20 cellular contexts compared by ENCODE assay signal in genomic region chr1:67333603-67334002, GRCh38. TPM values are rescaled to one million over a fixed set of nuclear protein-coding genes. Genes with fewer than 3 reads are reported as not detected.
DNase-seq lines count a peak whose midpoint lies in the region; ATAC-seq, FAIRE-seq and TF ChIP-seq lines count a peak whose summit lies in the region.
"Had no signal": no experiment of that assay in that cellular context is flagged by ENCODE, and none has a peak within 500 bp of the region (broad histone marks: within the 10 kb centered on the region; RNA-seq: fewer than 3 reads in every experiment).

No MANE protein-coding gene starts in this region.

- H3K9me1 ChIP-seq in K562 (ENCODE audit: control insufficient read depth, insufficient read depth, low read length), result no peaks in the 10 kb centered on the region

- no peak for TF ChIP-seq POLR2A in K562 (conservative IDR thresholded peaks at IDR 0.05)

- in situ Hi-C loops in K562 (cut with MboI), result no loop called here

- no peaks in the 10 kb centered on the region for H4K20me1 ChIP-seq in K562 (replicated peaks; ENCODE audit: control insufficient read depth, insufficient read depth, low read length)

- TF ChIP-seq CTCF in RWPE1 (conservative IDR thresholded peaks at IDR 0.05; ENCODE audit: low read depth) (no peak), K562 (IDR thresholded peaks at IDR 0.05 in 2 of 3, conservative IDR thresholded peaks at IDR 0.05 in 1 of 3; ENCODE audit: insufficient read depth in 2 of 3, low read depth in 1 of 3, low read length in 3 of 3) (no peak), progenitor cell of endocrine pancreas (IDR thresholded peaks at IDR 0.05; ENCODE audit: unreplicated experiment) (no peak)

- H3K9me3 ChIP-seq in K562 (replicated peaks; ENCODE audit: control insufficient read depth, insufficient read depth, low read depth, low read length), result no peaks in the 10 kb centered on the region
- H3K9me3 ChIP-seq: gastrocnemius medialis, transverse colon had no signal

- H3K9ac ChIP-seq in K562 (ENCODE audit: insufficient read depth in 1 of 2, low read depth in 2 of 2, low read length in 2 of 2), result no peak overlapping the region

- no peaks in the 10 kb centered on the region for H3K27me3 ChIP-seq in K562 (ENCODE audit: control insufficient read depth in 2 of 2, insufficient read depth in 2 of 2, low read length in 2 of 2)
- H3K27me3 ChIP-seq: brain microvascular endothelial cell, gastrocnemius medialis, transverse colon had no signal

- H3K79me2 ChIP-seq in K562 (ENCODE audit: control insufficient read depth, insufficient read depth, low read length), result no peaks in the 10 kb centered on the region

- H3K27ac ChIP-seq in RWPE1, result no peak overlapping the region
- no peak overlapping the region for H3K27ac ChIP-seq in K562 (ENCODE audit: extremely low read depth, low read depth, low read length)
- H3K27ac ChIP-seq: brain microvascular endothelial cell, gastrocnemius medialis, transverse colon had no signal

- H3K4me1 ChIP-seq in K562 (replicated peaks in 1 of 2; ENCODE audit: control insufficient read depth in 2 of 2, insufficient read depth in 2 of 2, low read length in 2 of 2), result no peaks in the 10 kb centered on the region
- H3K4me1 ChIP-seq: gastrocnemius medialis, transverse colon had no signal

- POLR2A ChIA-PET in RWPE1 (lab: Yijun Ruan, JAX; ENCODE audit: low non-redundant PET) (no interaction called here), K562 (lab: Yijun Ruan, JAX) (no interaction called here)

- H3K27ac Mint-ChIP-seq in stimulated activated effector memory CD8-positive, alpha-beta T cell treated with anti-CD3 and anti-CD28 coated beads, Interleukin-12 subunit alpha, Interleukin-12 subunit beta, amount 100 ng/mL, for 72 hours, result peak overlapping the region; percentile 21
- no peak overlapping the region for H3K27ac Mint-ChIP-seq in progenitor cell of endocrine pancreas

- 37% methylated on average over 3 of the region's 3 CpGs for WGBS in K562 (ENCODE audit: insufficient coverage, low coverage, missing lambda C conversion rate)

- no peak for FAIRE-seq in K562 (lab: Jason Lieb, UNC)
- FAIRE-seq: RCC 7860 had no signal

- H3K27me3 Mint-ChIP-seq in activated T-cell treated with anti-CD3 and anti-CD28 coated beads, Interleukin-2, amount 50 U/mL, for 4 hours (ENCODE audit: low read depth), result no peaks in the 10 kb centered on the region
- H3K27me3 Mint-ChIP-seq in progenitor cell of endocrine pancreas, result peaks cover 15% of the 10 kb centered on the region

- H3K36me3 ChIP-seq in K562 (ENCODE audit: control insufficient read depth, insufficient read depth, low read length), result peaks cover 2% of the 10 kb centered on the region; the same call in 1 of the 3 replicates
- H3K36me3 ChIP-seq: brain microvascular endothelial cell, gastrocnemius medialis, transverse colon had no signal

- DNase-seq in activated T-cell treated with anti-CD3 and anti-CD28 coated beads, Interleukin-2, amount 50 U/mL, for 4 hours, result no peak
- DNase-seq in activated T-cell treated with anti-CD3 and anti-CD28 coated beads, Interleukin-2, amount 50 U/mL, for 1 hour, result no peak
- peak; percentile 53 for DNase-seq in RWPE1 (ENCODE audit: low spot score)
- no peak for DNase-seq in K562 (ENCODE audit: extremely low read depth in 1 of 4, low spot score in 3 of 4)
- no peak for DNase-seq in stimulated activated effector memory CD8-positive, alpha-beta T cell treated with anti-CD3 and anti-CD28 coated beads, Interleukin-12 subunit alpha, Interleukin-12 subunit beta, amount 100 ng/mL, for 72 hours (ENCODE audit: low spot score in 2 of 2)
- no peak for DNase-seq in SIG-M5 (lab: John Stamatoyannopoulos, UW)
- DNase-seq in NCI-H187 (lab: John Stamatoyannopoulos, UW), result no peak
- DNase-seq in progenitor cell of endocrine pancreas (ENCODE audit: low spot score, unreplicated experiment), result no peak
- DNase-seq: brain microvascular endothelial cell; DND-41; gastrocnemius medialis; H7; NCI-H1694; NCI-H226; stimulated activated CD4-positive, alpha-beta T cell treated with anti-CD3 and anti-CD28 coated beads, Interleukin-12 subunit alpha, Interleukin-12 subunit beta, amount 100 ng/mL, for 4 hours; transverse colon had no signal

- H3K4me2 ChIP-seq in K562 (ENCODE audit: insufficient read depth, low read length), result no peak overlapping the region

- H3K4me3 ChIP-seq in K562, result no peak overlapping the region
- H3K4me3 ChIP-seq: gastrocnemius medialis, transverse colon had no signal

- TF ChIP-seq EP300 in K562 (IDR thresholded peaks at IDR 0.05; ENCODE audit: low read length), result no peak

- peaks cover 47% of the 10 kb centered on the region for H3K36me3 Mint-ChIP-seq in activated T-cell treated with anti-CD3 and anti-CD28 coated beads, Interleukin-2, amount 50 U/mL, for 4 hours (ENCODE audit: insufficient read depth)
- H3K36me3 Mint-ChIP-seq in stimulated activated effector memory CD8-positive, alpha-beta T cell treated with anti-CD3 and anti-CD28 coated beads, Interleukin-12 subunit alpha, Interleukin-12 subunit beta, amount 100 ng/mL, for 72 hours, result peaks cover 100% of the 10 kb centered on the region
- no peaks in the 10 kb centered on the region for H3K36me3 Mint-ChIP-seq in progenitor cell of endocrine pancreas (ENCODE audit: insufficient read depth)

- no peaks in the 10 kb centered on the region for H3K9me3 Mint-ChIP-seq in activated T-cell treated with anti-CD3 and anti-CD28 coated beads, Interleukin-2, amount 50 U/mL, for 4 hours
- H3K9me3 Mint-ChIP-seq in stimulated activated effector memory CD8-positive, alpha-beta T cell treated with anti-CD3 and anti-CD28 coated beads, Interleukin-12 subunit alpha, Interleukin-12 subunit beta, amount 100 ng/mL, for 72 hours, result no peaks in the 10 kb centered on the region
- H3K9me3 Mint-ChIP-seq in progenitor cell of endocrine pancreas (ENCODE audit: low read depth), result no peaks in the 10 kb centered on the region
- H3K9me3 Mint-ChIP-seq: neural crest cell had no signal

- H3K4me1 Mint-ChIP-seq in activated T-cell treated with anti-CD3 and anti-CD28 coated beads, Interleukin-2, amount 50 U/mL, for 4 hours (ENCODE audit: low read depth), result peaks cover 71% of the 10 kb centered on the region
- H3K4me1 Mint-ChIP-seq in stimulated activated effector memory CD8-positive, alpha-beta T cell treated with anti-CD3 and anti-CD28 coated beads, Interleukin-12 subunit alpha, Interleukin-12 subunit beta, amount 100 ng/mL, for 72 hours, result peaks cover 64% of the 10 kb centered on the region
- H3K4me1 Mint-ChIP-seq in progenitor cell of endocrine pancreas (ENCODE audit: low read depth), result no peaks in the 10 kb centered on the region
- H3K4me1 Mint-ChIP-seq: neural crest cell had no signal

- peak overlapping the region; percentile 13 for H3K4me3 Mint-ChIP-seq in activated T-cell treated with anti-CD3 and anti-CD28 coated beads, Interleukin-2, amount 50 U/mL, for 4 hours
- H3K4me3 Mint-ChIP-seq in stimulated activated effector memory CD8-positive, alpha-beta T cell treated with anti-CD3 and anti-CD28 coated beads, Interleukin-12 subunit alpha, Interleukin-12 subunit beta, amount 100 ng/mL, for 72 hours, result peak overlapping the region; percentile 10
- H3K4me3 Mint-ChIP-seq in progenitor cell of endocrine pancreas (ENCODE audit: low read depth), result no peak overlapping the region
- H3K4me3 Mint-ChIP-seq: neural crest cell had no signal

- H2AFZ ChIP-seq in K562 (ENCODE audit: low read depth, low read length), result no peak overlapping the region

- CTCF ChIA-PET in RWPE1 (lab: Yijun Ruan, JAX) (interaction anchor here (1.0 to 1.1 kb wide), 2 partner anchors 121 to 124 kb away, joined by 3 to 5 read pairs; no protein-coding TSS in a partner anchor), K562 (lab: Yijun Ruan, JAX; ENCODE audit: low intra/inter-chr PET ratio) (no interaction called here)

- no peak for TF ChIP-seq RAD21 in K562 (CRISPR knock-in tag; conservative IDR thresholded peaks at IDR 0.05 in 1 of 2, IDR thresholded peaks at IDR 0.05 in 1 of 2)

- BruUV-seq in K562 (replicated peaks; lab: Mats Ljungman, UMichigan), result no TSS peak

- no peak for ATAC-seq in activated T-cell treated with anti-CD3 and anti-CD28 coated beads, Interleukin-2, amount 50 U/mL, for 4 hours
- ATAC-seq in K562, result no peak
- ATAC-seq in stimulated activated effector memory CD8-positive, alpha-beta T cell treated with anti-CD3 and anti-CD28 coated beads, Interleukin-12 subunit alpha, Interleukin-12 subunit beta, amount 100 ng/mL, for 72 hours, result no peak
- ATAC-seq: gastrocnemius medialis, SK-N-SH treated with all-trans-retinoic acid at 6 μM for 48 hours had no signal

- intact Hi-C loops in K562 (cut with micrococcal nuclease), result no loop called here

TF ChIP-seq in K562, 482 proteins besides CTCF, POLR2A, EP300 and RAD21:
- peak; percentile 29; the same call in 1 of the 2 replicates for TF ChIP-seq ZNF316 (IDR thresholded peaks at IDR 0.05)
- TF ChIP-seq BCOR (IDR thresholded peaks at IDR 0.05), result no peak

RNA-seq across cellular contexts. Expression of gene IL12RB2, which starts 25.9 kb away (rescaled TPM):
- total RNA-seq in activated T-cell treated with anti-CD3 and anti-CD28 coated beads, Interleukin-2, amount 50 U/mL, for 4 hours, result 10 to 100 TPM; 75.9 to 87.4 (median 81.2) TPM
- 1.5 and 5.3 TPM in 2 replicates for total RNA-seq in K562 (2011; cell fraction: chromatin; rRNA removed; ENCODE audit: low replicate concordance)
- total RNA-seq in K562 (2011; cell fraction: nucleolus; rRNA removed), result 0.50 and 1.2 TPM in 2 replicates
- total RNA-seq in K562 (2011; cell fraction: nucleoplasm; rRNA removed), result 0.95 and 2.4 TPM in 2 replicates
- total RNA-seq in K562 (2014; rRNA removed), result 0.73 and 1.5 TPM in 2 replicates
- 2.9 and 3.3 TPM in 2 replicates for total RNA-seq in K562 (2014; rRNA removed; fragmentation: Illumina TruSeq; extraction: Trizol)
- 3.3 and 3.8 TPM in 2 replicates for total RNA-seq in K562 (2015; rRNA removed; fragmentation: Illumina TruSeq; extraction: Trizol)
- total RNA-seq in K562 (2021), result 1.9 and 2.5 TPM in 2 replicates
- 0.39 and 5.4 TPM in 2 replicates for polyA plus RNA-seq in K562 (2011; rRNA removed)
- 0.10 and 2.6 TPM in 2 replicates for polyA plus RNA-seq in K562 (2011; cell fraction: cytosol; rRNA removed)
- polyA plus RNA-seq in K562 (2011; cell fraction: nucleus; rRNA removed), result 0.41 and 6.1 TPM in 2 replicates
- polyA plus RNA-seq in K562 (2012), result 1.2 and 2.6 TPM in 2 replicates
- 2.3 and 2.6 TPM in 2 replicates for polyA plus RNA-seq in K562 (2014; fragmentation: Illumina TruSeq; extraction: Trizol)
- polyA plus RNA-seq in K562 (2014; fragmentation: Nextera tagmentation; extraction: Ambion mirVana), result 1 to 10 TPM in 1 of 2 experiments, under 1 TPM in 1; 0.45 to 1.1 TPM
- polyA plus RNA-seq in K562 (2014; rRNA removed), result 2.3 and 2.8 TPM in 2 replicates
- 0.46 and 10.9 TPM in 2 replicates for polyA minus RNA-seq in K562 (2011; rRNA and poly(A)+ RNA removed)
- polyA minus RNA-seq in K562 (2011; cell fraction: cytosol; rRNA and poly(A)+ RNA removed), result 2.9 TPM in 1 of 2 replicates, not detected in the other
- polyA minus RNA-seq in K562 (2011; cell fraction: nucleus; rRNA and poly(A)+ RNA removed), result 0.27 and 7.2 TPM in 2 replicates
- not detected in 2 replicates for total RNA-seq in progenitor cell of endocrine pancreas
- total RNA-seq: MCF 10A had no signal

Comparison
In these comparisons a context has a peak if more than half of its experiments do, and no peak if none do; other contexts are left out.
1. RNA of gene IL12RB2, which starts 25.9 kb away (total RNA-seq): 75.9 to 87.4 TPM in activated T-cell treated with anti-CD3 and anti-CD28 coated beads, Interleukin-2, amount 50 U/mL, for 4 hours; 0.50 to 5.3 TPM in K562 and not detected in progenitor cell of endocrine pancreas; every median in the first group is over 10 times any median in the second.